ENCODE assay signal across 7 cellular contexts in the genomic region with DNA sequence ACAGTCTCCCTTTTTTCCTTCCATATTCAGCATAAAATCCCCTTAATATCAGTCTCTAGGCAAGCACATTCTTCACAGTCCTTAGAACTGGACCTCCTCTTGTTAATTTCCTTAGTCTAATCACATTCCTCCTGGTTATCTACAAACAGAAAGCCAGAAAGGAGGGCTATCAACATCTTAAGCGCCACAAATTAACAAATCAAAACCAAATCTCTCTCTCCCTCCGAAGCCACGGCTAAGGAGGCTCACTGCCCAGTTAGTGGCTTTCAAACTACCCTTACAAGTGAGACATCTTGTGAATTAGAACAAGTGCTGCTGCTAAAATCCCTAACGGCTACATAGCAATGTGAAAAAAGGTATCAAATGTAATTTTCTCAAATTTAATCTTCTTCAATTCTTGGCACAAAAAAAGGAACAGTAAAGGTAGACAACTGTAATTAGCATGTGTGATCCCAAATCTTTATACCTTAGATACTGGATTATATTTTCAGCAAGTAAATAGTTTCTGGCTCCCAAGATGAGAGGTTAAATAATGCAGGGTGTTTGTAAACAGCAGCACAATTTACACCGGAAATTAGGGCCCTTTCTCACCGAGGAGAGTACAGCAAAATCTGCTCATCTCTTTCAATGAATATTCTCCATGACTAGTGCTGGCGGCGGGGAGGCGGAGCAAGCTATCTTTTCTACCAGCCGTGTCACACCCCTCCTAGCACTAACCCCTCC. TPM values are rescaled to one million over a fixed set of nuclear protein-coding genes. Genes with fewer than 3 reads are reported as not detected.
DNase-seq lines count a peak whose midpoint lies in the region; ATAC-seq, FAIRE-seq and TF ChIP-seq lines count a peak whose summit lies in the region.

No MANE protein-coding gene starts in this region.

- H3K4me2 ChIP-seq in keratinocyte (ENCODE audit: control insufficient read depth, extremely low read depth, insufficient read depth, low read depth, low read length): peak overlapping the region; percentile 77

- peak overlapping the region; percentile 89 for H3K9ac ChIP-seq in keratinocyte (ENCODE audit: control insufficient read depth, extremely low read depth, insufficient read depth, low read length)

- TF ChIP-seq CTCF in GM13977 (IDR thresholded peaks at IDR 0.05; ENCODE audit: extremely low read depth, insufficient read depth, missing control alignments) (no peak), astrocyte of the spinal cord (IDR thresholded peaks at IDR 0.05; ENCODE audit: low read depth, low read length) (no peak), keratinocyte (optimal IDR thresholded peaks at IDR 0.05 in 1 of 3, IDR thresholded peaks at IDR 0.05 in 1 of 3, conservative IDR thresholded peaks at IDR 0.05 in 1 of 3; ENCODE audit: extremely low read depth in 1 of 3, insufficient read depth in 2 of 3, low read length in 3 of 3) (no peak)

- peak overlapping the region; percentile 99 for H3K27ac ChIP-seq in keratinocyte (ENCODE audit: control insufficient read depth, insufficient read depth, low read length)

- peaks cover 54% of the 10 kb centered on the region for H3K79me2 ChIP-seq in keratinocyte (ENCODE audit: control insufficient read depth, insufficient read depth, low read length)

- peak; percentile 17 for FAIRE-seq in keratinocyte (lab: Jason Lieb, UNC)

- H3K9me1 ChIP-seq in keratinocyte (ENCODE audit: control insufficient read depth, extremely low read depth, insufficient read depth, low read length): no peaks in the 10 kb centered on the region

- in situ Hi-C loops in GM13977 (cut with MboI; ENCODE audit: low pct_unique_long_range_greater_than_20kb, low sequenced_read_pairs, unreplicated experiment) (no loop called here), astrocyte of the spinal cord (cut with HindIII; ENCODE audit: low sequenced_read_pairs) (no loop called here)

- DNase-seq in GM13977 (ENCODE audit: low spot score) (peak; percentile 85), astrocyte of the spinal cord (ENCODE audit: low read depth, low spot score) (peak; percentile 42), keratinocyte (ENCODE audit: low read depth, low spot score) (no peak), SHP77 (lab: John Stamatoyannopoulos, UW) (no peak)
- peak; percentile 83 for DNase-seq in stimulated activated CD4-positive, alpha-beta T cell treated with anti-CD3 and anti-CD28 coated beads, Interleukin-4, amount 100 ng/mL, for 1 hour

- H2AFZ ChIP-seq in keratinocyte (ENCODE audit: control insufficient read depth, low read length): no peak overlapping the region

- H3K4me3 ChIP-seq in astrocyte of the spinal cord (ENCODE audit: low read depth, low read length) (peak overlapping the region; percentile 93), keratinocyte (ENCODE audit: control insufficient read depth in 2 of 3, extremely low read depth in 1 of 3, insufficient read depth in 2 of 3, low read depth in 1 of 3, low read length in 3 of 3) (peak overlapping the region; percentile 75 to 78 (median 76))

- H3K27me3 ChIP-seq in keratinocyte (ENCODE audit: control insufficient read depth, extremely low read depth, insufficient read depth, low read length): no peaks in the 10 kb centered on the region

- ATAC-seq in HG03354 (IDR thresholded peaks at IDR 0.05; ENCODE audit: poor library complexity, severe bottlenecking, unreplicated experiment) (peak; percentile 32), SK-N-SH treated with all-trans-retinoic acid at 6 μM for 48 hours (peak; percentile 72)

- H3K4me1 ChIP-seq in keratinocyte (ENCODE audit: control insufficient read depth, extremely low read depth, insufficient read depth, low read length): peaks cover 38% of the 10 kb centered on the region

- H3K36me3 ChIP-seq in keratinocyte (ENCODE audit: control insufficient read depth in 2 of 2, extremely low read depth in 1 of 2, insufficient read depth in 2 of 2, low read length in 2 of 2): peaks cover 6 to 7% of the 10 kb centered on the region in 2 experiments

- dilution Hi-C loops in keratinocyte (cut with MboI; ENCODE audit: extremely low pct_ligation_motif_present, low sequenced_read_pairs): loop anchor here (25.0 kb wide), 1 partner anchor 88 kb away; no protein-coding TSS in a partner anchor

- H3K9me3 ChIP-seq in keratinocyte (ENCODE audit: control insufficient read depth, low read depth, low read length): no peaks in the 10 kb centered on the region

- no peaks in the 10 kb centered on the region for H4K20me1 ChIP-seq in keratinocyte (ENCODE audit: control insufficient read depth, extremely low read depth, insufficient read depth, low read length)

TF ChIP-seq in SK-N-SH treated with all-trans-retinoic acid at 6 μM for 48 hours, 23 proteins besides CTCF, POLR2A, EP300 and RAD21:
- TF ChIP-seq ZFP3 (CRISPR knock-in tag; IDR thresholded peaks at IDR 0.05) (no peak), ZC3H10 (CRISPR knock-in tag; IDR thresholded peaks at IDR 0.05) (no peak), TOX (CRISPR knock-in tag; IDR thresholded peaks at IDR 0.05; ENCODE audit: borderline replicate concordance) (no peak), RARB (CRISPR knock-in tag; IDR thresholded peaks at IDR 0.05) (no peak)
- TF ChIP-seq, protein P1, sequence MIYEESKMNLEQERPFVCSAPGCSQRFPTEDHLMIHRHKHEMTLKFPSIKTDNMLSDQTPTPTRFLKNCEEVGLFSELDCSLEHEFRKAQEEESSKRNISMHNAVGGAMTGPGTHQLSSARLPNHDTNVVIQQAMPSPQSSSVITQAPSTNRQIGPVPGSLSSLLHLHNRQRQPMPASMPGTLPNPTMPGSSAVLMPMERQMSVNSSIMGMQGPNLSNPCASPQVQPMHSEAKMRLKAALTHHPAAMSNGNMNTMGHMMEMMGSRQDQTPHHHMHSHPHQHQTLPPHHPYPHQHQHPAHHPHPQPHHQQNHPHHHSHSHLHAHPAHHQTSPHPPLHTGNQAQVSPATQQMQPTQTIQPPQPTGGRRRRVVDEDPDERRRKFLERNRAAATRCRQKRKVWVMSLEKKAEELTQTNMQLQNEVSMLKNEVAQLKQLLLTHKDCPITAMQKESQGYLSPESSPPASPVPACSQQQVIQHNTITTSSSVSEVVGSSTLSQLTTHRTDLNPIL (CRISPR knock-in tag; IDR thresholded peaks at IDR 0.05; ENCODE audit: low read depth): no peak
- TF ChIP-seq, protein P2, sequence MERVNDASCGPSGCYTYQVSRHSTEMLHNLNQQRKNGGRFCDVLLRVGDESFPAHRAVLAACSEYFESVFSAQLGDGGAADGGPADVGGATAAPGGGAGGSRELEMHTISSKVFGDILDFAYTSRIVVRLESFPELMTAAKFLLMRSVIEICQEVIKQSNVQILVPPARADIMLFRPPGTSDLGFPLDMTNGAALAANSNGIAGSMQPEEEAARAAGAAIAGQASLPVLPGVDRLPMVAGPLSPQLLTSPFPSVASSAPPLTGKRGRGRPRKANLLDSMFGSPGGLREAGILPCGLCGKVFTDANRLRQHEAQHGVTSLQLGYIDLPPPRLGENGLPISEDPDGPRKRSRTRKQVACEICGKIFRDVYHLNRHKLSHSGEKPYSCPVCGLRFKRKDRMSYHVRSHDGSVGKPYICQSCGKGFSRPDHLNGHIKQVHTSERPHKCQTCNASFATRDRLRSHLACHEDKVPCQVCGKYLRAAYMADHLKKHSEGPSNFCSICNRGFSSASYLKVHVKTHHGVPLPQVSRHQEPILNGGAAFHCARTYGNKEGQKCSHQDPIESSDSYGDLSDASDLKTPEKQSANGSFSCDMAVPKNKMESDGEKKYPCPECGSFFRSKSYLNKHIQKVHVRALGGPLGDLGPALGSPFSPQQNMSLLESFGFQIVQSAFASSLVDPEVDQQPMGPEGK (CRISPR knock-in tag; IDR thresholded peaks at IDR 0.05; ENCODE audit: borderline replicate concordance): no peak

RNA-seq across cellular contexts. Expression of a gene that starts 1.4 kb away (rescaled TPM):
- 6.4 to 7.9 TPM (median 7.4 TPM) in 3 replicates for polyA plus RNA-seq in keratinocyte
- 15.0 TPM for polyA plus RNA-seq in keratinocyte (2011; ENCODE audit: low read depth)
- 5.9 and 6.5 TPM in 2 replicates for polyA plus RNA-seq in keratinocyte (2011; cell fraction: cytosol; rRNA removed)
- polyA plus RNA-seq in keratinocyte (2011; cell fraction: nucleus; rRNA removed): 15.6 and 17.0 TPM in 2 replicates
- polyA plus RNA-seq in keratinocyte (2012; ENCODE audit: low replicate concordance): 6.7 and 8.1 TPM in 2 replicates
- 5.6 to 7.9 TPM (median 6.3 TPM) in 3 replicates for polyA minus RNA-seq in keratinocyte
- polyA minus RNA-seq in keratinocyte (2011; cell fraction: cytosol; rRNA and poly(A)+ RNA removed): 3.5 TPM
- 5.7 and 6.3 TPM in 2 replicates for polyA minus RNA-seq in keratinocyte (2011; cell fraction: nucleus; rRNA and poly(A)+ RNA removed)

RNA-seq across cellular contexts. Expression of a gene that starts 19.6 kb away (rescaled TPM):
- polyA plus RNA-seq in keratinocyte: 25.7 to 40.5 TPM (median 26.8 TPM) in 3 replicates
- 11.4 TPM for polyA plus RNA-seq in keratinocyte (2011; ENCODE audit: low read depth)
- polyA plus RNA-seq in keratinocyte (2011; cell fraction: cytosol; rRNA removed): 16.8 and 42.1 TPM in 2 replicates
- 24.3 and 31.3 TPM in 2 replicates for polyA plus RNA-seq in keratinocyte (2011; cell fraction: nucleus; rRNA removed)
- polyA plus RNA-seq in keratinocyte (2012; ENCODE audit: low replicate concordance): 43.3 and 61.2 TPM in 2 replicates
- 5.8 to 24.4 TPM (median 11.1 TPM) in 3 replicates for polyA minus RNA-seq in keratinocyte
- polyA minus RNA-seq in keratinocyte (2011; cell fraction: cytosol; rRNA and poly(A)+ RNA removed): 28.8 TPM
- polyA minus RNA-seq in keratinocyte (2011; cell fraction: nucleus; rRNA and poly(A)+ RNA removed): 2.7 and 5.9 TPM in 2 replicates

Comparison
In these comparisons a context has a peak if more than half of its experiments do, and no peak if none do; other contexts are left out.
1. DNase-seq: peak in GM13977 (single experiment), astrocyte of the spinal cord (single experiment) and stimulated activated CD4-positive, alpha-beta T cell treated with anti-CD3 and anti-CD28 coated beads, Interleukin-4, amount 100 ng/mL, for 1 hour (single experiment); none in keratinocyte (single experiment) and SHP77 (0 of 2).